8 cellular contexts compared by ENCODE assay signal in the genomic region with DNA sequence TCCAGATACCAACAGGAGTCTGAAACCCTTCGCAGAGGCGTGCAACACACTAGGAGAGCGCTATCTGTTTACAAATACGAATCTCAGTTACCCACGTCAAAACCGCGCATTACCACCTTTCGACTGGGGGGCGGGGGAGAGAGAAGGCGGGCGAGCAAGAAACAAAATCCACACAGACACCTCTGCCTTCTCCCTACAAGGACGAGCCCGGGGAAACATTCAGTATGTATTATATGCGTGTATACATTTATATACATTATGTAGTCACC. TPM values are rescaled to one million over a fixed set of nuclear protein-coding genes. Genes with fewer than 3 reads are reported as not detected.
DNase-seq lines count a peak whose midpoint lies in the region; ATAC-seq and TF ChIP-seq lines count a peak whose summit lies in the region.

No MANE protein-coding gene starts in this region.

- H3K9me3 Mint-ChIP-seq in activated naive CD4-positive, alpha-beta T cell treated with anti-CD3 and anti-CD28 coated beads, Interleukin-2, amount 50 U/mL, for 72 hours, result no peaks in the 10 kb centered on the region

- H3K27me3 ChIP-seq in IMR-90 (ENCODE audit: control insufficient read depth, insufficient read depth, low read length) (no peaks in the 10 kb centered on the region), right cardiac atrium (ENCODE audit: control insufficient read depth, insufficient read depth) (no peaks in the 10 kb centered on the region)

- BruUV-seq in IMR-90 (replicated peaks; lab: Mats Ljungman, UMichigan), result no TSS peak

- H3K79me1 ChIP-seq in IMR-90 (ENCODE audit: low read depth in 1 of 2, low read length in 2 of 2), result peaks cover 13 to 55% of the 10 kb centered on the region in 2 experiments; a peak in 3 of 4 replicates

- H2AFZ ChIP-seq in IMR-90 (replicated peaks; ENCODE audit: low read length, poor library complexity), result peak overlapping the region; percentile 98

- H3K4me3 ChIP-seq in IMR-90 (ENCODE audit: insufficient read depth, low read depth, low read length) (peak overlapping the region; percentile 91), SK-N-MC (peak overlapping the region; percentile 96), right cardiac atrium (ENCODE audit: low read length) (peak overlapping the region; percentile 83), skeletal muscle cell (ENCODE audit: low read depth, low read length) (peak overlapping the region; percentile 89)

- TF ChIP-seq CTCF in IMR-90 (conservative IDR thresholded peaks at IDR 0.05; ENCODE audit: low read depth, low read length), result no peak

- dilution Hi-C loops in IMR-90 (cut with HindIII; ENCODE audit: low sequenced_read_pairs, unreplicated experiment), result no loop called here

- peak overlapping the region; percentile 53; the same call in 1 of the 2 replicates for H3K4ac ChIP-seq in IMR-90 (ENCODE audit: low read depth, low read length)

- in situ Hi-C loops in ACHN (cut with HindIII; ENCODE audit: low pct_ligation_motif_present, low pct_unique_long_range_greater_than_20kb, low sequenced_read_pairs), result no loop called here
- in situ Hi-C loops in IMR-90 (cut with MboI; ENCODE audit: low sequenced_read_pairs), result no loop called here

- no peak overlapping the region for H2BK15ac ChIP-seq in IMR-90 (ENCODE audit: low read depth, low read length)

- peak overlapping the region; percentile 44; the same call in 1 of the 2 replicates for H3K56ac ChIP-seq in IMR-90 (ENCODE audit: extremely low read depth, insufficient read depth, low read length)

- H3K14ac ChIP-seq in IMR-90 (replicated peaks; ENCODE audit: low read depth, low read length), result peak overlapping the region; percentile 69

- intact Hi-C loops in IMR-90 (cut with micrococcal nuclease), result loop anchor here (1.0 to 2.0 kb wide), 2 partner anchors 23 to 134 kb away; no protein-coding TSS in a partner anchor
- intact Hi-C loops in right cardiac atrium (cut with DNase I), result no loop called here

- H4K8ac ChIP-seq in IMR-90 (ENCODE audit: low read depth in 2 of 2, low read length in 2 of 2), result 0 out of 4 replicates have a peak overlapping the region, but pooled peaks of 1 of the 2 experiments have one; percentile 92

- peak overlapping the region; percentile 31 for H2AK9ac ChIP-seq in IMR-90 (replicated peaks; ENCODE audit: low read depth, low read length, poor library complexity)

- peaks cover 45% of the 10 kb centered on the region for H4K20me1 ChIP-seq in IMR-90 (ENCODE audit: insufficient read depth, low read length)

- no peak for TF ChIP-seq POLR2A in IMR-90 (IDR thresholded peaks at IDR 0.05; ENCODE audit: low read depth, low read length)

- H3K27ac ChIP-seq in IMR-90 (ENCODE audit: insufficient read depth, low read length), result peak overlapping the region; percentile 81
- H3K27ac ChIP-seq in SK-N-MC, result peak overlapping the region; percentile 71
- H3K27ac ChIP-seq in right cardiac atrium (ENCODE audit: low read length), result no peak overlapping the region

- H3K9me1 ChIP-seq in IMR-90 (ENCODE audit: insufficient read depth, low read length), result 0 out of 2 replicates have a peak, but pooled peaks cover 3% of the 10 kb centered on the region

- no peaks in the 10 kb centered on the region for H3K9me3 ChIP-seq in IMR-90 (ENCODE audit: control insufficient read depth, insufficient read depth, low read length)
- H3K9me3 ChIP-seq in SK-N-MC (ENCODE audit: low read depth, low read length), result no peaks in the 10 kb centered on the region
- H3K9me3 ChIP-seq in right cardiac atrium (ENCODE audit: control insufficient read depth, low read length), result no peaks in the 10 kb centered on the region

- H3K23ac ChIP-seq in IMR-90 (ENCODE audit: low read depth, low read length), result peak overlapping the region; percentile 70

- peak overlapping the region; percentile 83 for H3K9ac ChIP-seq in IMR-90 (ENCODE audit: low read depth, low read length)
- H3K9ac ChIP-seq in SK-N-MC (ENCODE audit: insufficient read length), result peak overlapping the region; percentile 87

- H2BK120ac ChIP-seq in IMR-90 (ENCODE audit: low read depth, low read length), result no peak overlapping the region

- peak; percentile 44 for ATAC-seq in GM18867 (IDR thresholded peaks at IDR 0.05; ENCODE audit: unreplicated experiment)
- ATAC-seq in IMR-90 (ENCODE audit: low read depth), result no peak
- peak; percentile 40 to 53 for ATAC-seq in activated naive CD4-positive, alpha-beta T cell treated with anti-CD3 and anti-CD28 coated beads, Interleukin-2, amount 50 U/mL, for 72 hours
- peak; percentile 18 to 51 for ATAC-seq in right cardiac atrium
- ATAC-seq in HG03095 (IDR thresholded peaks at IDR 0.05; ENCODE audit: unreplicated experiment), result no peak

- no peaks in the 10 kb centered on the region for H3K36me3 ChIP-seq in IMR-90 (ENCODE audit: control insufficient read depth, insufficient read depth, low read length)
- peaks cover under 1% of the 10 kb centered on the region; the same call in 1 of the 2 replicates for H3K36me3 ChIP-seq in SK-N-MC (ENCODE audit: insufficient read depth, low read length)

- H3K18ac ChIP-seq in IMR-90 (ENCODE audit: low read depth, low read length), result peak overlapping the region; percentile 6; the same call in 1 of the 2 replicates

- H3K4me2 ChIP-seq in IMR-90 (ENCODE audit: low read depth, low read length), result peak overlapping the region; percentile 86

- CTCF ChIA-PET in IMR-90 (lab: Yijun Ruan, JAX), result no interaction called here

- DNase-seq in ACHN (peak; percentile 44), IMR-90 (peak; percentile 80), SK-N-MC (ENCODE audit: low read depth, low spot score) (peak; percentile 32), right cardiac atrium (peak in 2 of 3 donors; percentile 29 to 47), skeletal muscle cell (ENCODE audit: low read depth) (peak; percentile 43)
- DNase-seq in activated naive CD4-positive, alpha-beta T cell treated with anti-CD3 and anti-CD28 coated beads, Interleukin-2, amount 50 U/mL, for 72 hours (ENCODE audit: low spot score in 2 of 2), result peak; percentile 58 to 66

- H3K36me3 Mint-ChIP-seq in activated naive CD4-positive, alpha-beta T cell treated with anti-CD3 and anti-CD28 coated beads, Interleukin-2, amount 50 U/mL, for 72 hours, result peaks cover 0 to 4% of the 10 kb centered on the region in 2 donors

- no CpG with 5 or more reads among the region's 14 CpGs for WGBS in IMR-90 (ENCODE audit: extremely low coverage in 2 of 2, insufficient read length in 1 of 2), 2 experiments
- under 1% methylated on average over 14 of the region's 14 CpGs for WGBS in right cardiac atrium

- POLR2A ChIA-PET in IMR-90 (lab: Charles Lee; ENCODE audit: unreplicated experiment), result no interaction called here

- no peak overlapping the region for H3K27ac Mint-ChIP-seq in activated naive CD4-positive, alpha-beta T cell treated with anti-CD3 and anti-CD28 coated beads, Interleukin-2, amount 50 U/mL, for 72 hours

- H2BK5ac ChIP-seq in IMR-90 (ENCODE audit: low read depth, low read length, poor library complexity, severe bottlenecking), result peak overlapping the region; percentile 85

- no peak overlapping the region for H2AK5ac ChIP-seq in IMR-90 (ENCODE audit: low read depth, low read length)

- no peak overlapping the region for H2BK20ac ChIP-seq in IMR-90 (ENCODE audit: low read depth, low read length)

- no peak overlapping the region for H4K5ac ChIP-seq in IMR-90 (ENCODE audit: low read depth, low read length)

- no peak overlapping the region for H4K91ac ChIP-seq in IMR-90 (ENCODE audit: insufficient read depth, low read depth, low read length)

- no peak for TF ChIP-seq RAD21 in IMR-90 (IDR thresholded peaks at IDR 0.05; ENCODE audit: low read length)

- H3K4me1 ChIP-seq in IMR-90 (ENCODE audit: control insufficient read depth, insufficient read depth, low read length) (peaks cover 4% of the 10 kb centered on the region), right cardiac atrium (ENCODE audit: control insufficient read depth, insufficient read depth, low read length) (no peaks in the 10 kb centered on the region)

TF ChIP-seq in IMR-90, 13 proteins besides CTCF, POLR2A, EP300 and RAD21:
- peak; percentile 71 for TF ChIP-seq BHLHE40 (IDR thresholded peaks at IDR 0.05; ENCODE audit: low read depth, low read length)
- 0 out of 2 replicates have a peak, but pooled peaks have one; percentile 5 for TF ChIP-seq MAZ (IDR thresholded peaks at IDR 0.05; ENCODE audit: borderline replicate concordance, low read depth, low read length)
- TF ChIP-seq FOS (IDR thresholded peaks at IDR 0.05; ENCODE audit: low read depth, low read length), result no peak
- TF ChIP-seq, protein P1, sequence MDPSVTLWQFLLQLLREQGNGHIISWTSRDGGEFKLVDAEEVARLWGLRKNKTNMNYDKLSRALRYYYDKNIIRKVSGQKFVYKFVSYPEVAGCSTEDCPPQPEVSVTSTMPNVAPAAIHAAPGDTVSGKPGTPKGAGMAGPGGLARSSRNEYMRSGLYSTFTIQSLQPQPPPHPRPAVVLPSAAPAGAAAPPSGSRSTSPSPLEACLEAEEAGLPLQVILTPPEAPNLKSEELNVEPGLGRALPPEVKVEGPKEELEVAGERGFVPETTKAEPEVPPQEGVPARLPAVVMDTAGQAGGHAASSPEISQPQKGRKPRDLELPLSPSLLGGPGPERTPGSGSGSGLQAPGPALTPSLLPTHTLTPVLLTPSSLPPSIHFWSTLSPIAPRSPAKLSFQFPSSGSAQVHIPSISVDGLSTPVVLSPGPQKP (IDR thresholded peaks at IDR 0.05; ENCODE audit: borderline replicate concordance, low read depth, low read length), result no peak
- 0 out of 2 replicates have a peak, but pooled peaks have one; percentile 11 for TF ChIP-seq MXI1 (IDR thresholded peaks at IDR 0.05; ENCODE audit: borderline replicate concordance, low read depth, low read length)

RNA-seq across cellular contexts. Expression of a gene that starts 0.7 kb away (rescaled TPM):
- total RNA-seq in IMR-90 (2012; rRNA removed), result 10.9 and 28.6 TPM in 2 replicates
- 40.0 and 42.7 TPM in 2 replicates for polyA plus RNA-seq in IMR-90 (2012; rRNA removed)
- polyA plus RNA-seq in IMR-90 (2012; cell fraction: cytosol; rRNA removed), result 4.6 and 8.0 TPM in 2 replicates
- 94.9 and 117 TPM in 2 replicates for polyA plus RNA-seq in IMR-90 (2012; cell fraction: nucleus; rRNA removed; ENCODE audit: low replicate concordance)
- 100 to 1,000 TPM in 1 of 2 donors, 10 to 100 TPM in 1; 81.0 to 111 TPM for total RNA-seq in activated naive CD4-positive, alpha-beta T cell treated with anti-CD3 and anti-CD28 coated beads, Interleukin-2, amount 50 U/mL, for 72 hours
- total RNA-seq in right cardiac atrium, result 10 to 100 TPM; 36.1 to 41.1 (median 38.8) TPM
- 20.4 TPM for polyA plus RNA-seq in right cardiac atrium

RNA-seq across cellular contexts. Expression of a gene that starts 50.0 kb away (rescaled TPM):
- total RNA-seq in IMR-90 (2012; rRNA removed), result 3.1 and 3.4 TPM in 2 replicates
- 3.2 and 3.8 TPM in 2 replicates for polyA plus RNA-seq in IMR-90 (2012; rRNA removed)
- 0.90 and 4.0 TPM in 2 replicates for polyA plus RNA-seq in IMR-90 (2012; cell fraction: cytosol; rRNA removed)
- polyA plus RNA-seq in IMR-90 (2012; cell fraction: nucleus; rRNA removed; ENCODE audit: low replicate concordance), result 2.0 and 2.5 TPM in 2 replicates
- 10 to 100 TPM; 13.8 to 23.0 TPM for total RNA-seq in activated naive CD4-positive, alpha-beta T cell treated with anti-CD3 and anti-CD28 coated beads, Interleukin-2, amount 50 U/mL, for 72 hours
- total RNA-seq in right cardiac atrium, result 10 to 100 TPM in 2 of 4 donors, 1 to 10 TPM in 2; 9.4 to 13.9 (median 10.8) TPM
- 13.6 TPM for polyA plus RNA-seq in right cardiac atrium

Comparison
In these comparisons a context has a peak if more than half of its experiments do, and no peak if none do; other contexts are left out.
1. ATAC-seq: peak in GM18867 (single experiment), activated naive CD4-positive, alpha-beta T cell treated with anti-CD3 and anti-CD28 coated beads, Interleukin-2, amount 50 U/mL, for 72 hours (2 of 2) and right cardiac atrium (2 of 2); none in IMR-90 (single experiment) and HG03095 (single experiment).
2. Peak in every context shown above with its lines, with median percentiles within 50 percentile points of each other: DNase-seq and H3K4me3 ChIP-seq.